8 cellular contexts compared by ENCODE assay signal in genomic region chr20:32743237-32744112, GRCh38. TPM values are rescaled to one million over a fixed set of nuclear protein-coding genes. Genes with fewer than 3 reads are reported as not detected.
A peak's percentile ranks its signal among the peaks of the same experiment; 100 is the strongest.
DNase-seq lines count a peak whose midpoint lies in the region; ATAC-seq, FAIRE-seq and TF ChIP-seq lines count a peak whose summit lies in the region.

Gene COMMD7 (minus strand): TSS chr20:32743467. CDS start chr20:32743391, 76 bp downstream.

- POLR2A ChIA-PET in RWPE1 (lab: Yijun Ruan, JAX; ENCODE audit: low non-redundant PET): interaction anchor here (0.7 kb wide), 1 partner anchor 20 kb away, joined by 3 read pairs; no protein-coding TSS in a partner anchor

- CTCF ChIA-PET in RWPE1 (lab: Yijun Ruan, JAX): interaction anchor here (0.7 to 2.1 kb wide), 5 partner anchors 19 to 222 kb away, joined by 3 to 14 read pairs (median 4); partner anchors contain the start of genes C20orf203 and DNMT3B

- WGBS in testis, 2 donors: 1 to 6% methylated on average over 7 to 36 of the region's 64 CpGs

- H3K36me3 ChIP-seq in neutrophil (no peaks in the 10 kb centered on the region), testis (ENCODE audit: low read depth, missing control alignments) (no peaks in the 10 kb centered on the region)

- TF ChIP-seq CTCF in RWPE1 (conservative IDR thresholded peaks at IDR 0.05; ENCODE audit: low read depth) (no peak), neutrophil (IDR thresholded peaks at IDR 0.05) (no peak), testis (IDR thresholded peaks at IDR 0.05) (no peak)

- DNase-seq in NK-92 treated with Interleukin-12 subunit alpha and Interleukin-12 subunit beta, amount 100 ng/mL, for 24 hours (lab: John Stamatoyannopoulos, UW): peak; percentile 64
- no peak for DNase-seq in NK-92 (lab: John Stamatoyannopoulos, UW; ENCODE audit: unreplicated experiment)
- no peak for DNase-seq in RWPE1 (ENCODE audit: low spot score)
- DNase-seq in activated gamma-delta T cell treated with Interleukin-2 at 50 U/mL for 16 hours: peak; percentile 55
- DNase-seq in frontal cortex (ENCODE audit: low spot score in 2 of 2): peak; percentile 57 to 58
- peak; percentile 72 for DNase-seq in testis

- no peak for TF ChIP-seq POLR2A in testis (IDR thresholded peaks at IDR 0.05)

- H3K27ac ChIP-seq in RWPE1 (peak within 1 kb of the TSS; percentile 8), neutrophil (peak within 1 kb of the TSS; percentile 60), testis (peak within 1 kb of the TSS; percentile 82 to 86)

- H3K4me1 ChIP-seq in neutrophil (ENCODE audit: control insufficient read depth in 1 of 2, insufficient read depth in 1 of 2, low read depth in 1 of 2, low read length in 1 of 2) (peaks cover 17 to 20% of the 10 kb centered on the region in 2 experiments), testis (peaks cover 4% of the 10 kb centered on the region)

- peak; percentile 54 for ATAC-seq in HG03469 (IDR thresholded peaks at IDR 0.05; ENCODE audit: unreplicated experiment)

- peak within 1 kb of the TSS; percentile 65 to 73 for H3K4me3 ChIP-seq in neutrophil (ENCODE audit: low read depth in 1 of 2, low read length in 1 of 2)
- H3K4me3 ChIP-seq in testis: peak within 1 kb of the TSS; percentile 76 to 80

- H3K9me3 ChIP-seq in neutrophil (no peaks in the 10 kb centered on the region), testis (no peaks in the 10 kb centered on the region)

- no peaks in the 10 kb centered on the region for H3K27me3 ChIP-seq in neutrophil
- no peaks in the 10 kb centered on the region for H3K27me3 ChIP-seq in testis

- FAIRE-seq in frontal cortex (lab: Jason Lieb, UNC): no peak

- intact Hi-C loops in testis (cut with DNase I; ENCODE audit: low total_unique reads): no loop called here

RNA-seq across cellular contexts. Expression of gene COMMD7, which starts in this region (rescaled TPM):
- 23.2 TPM for total RNA-seq in frontal cortex
- 10 to 100 TPM; 18.0 to 21.8 TPM for total RNA-seq in testis
- polyA plus RNA-seq in testis (ENCODE audit: insufficient read depth, low read depth, low replicate concordance): 26.0 TPM

Comparison
In these comparisons a context has a peak if more than half of its experiments do, and no peak if none do; other contexts are left out.
1. DNase-seq: peak in NK-92 treated with Interleukin-12 subunit alpha and Interleukin-12 subunit beta, amount 100 ng/mL, for 24 hours (single experiment), activated gamma-delta T cell treated with Interleukin-2 at 50 U/mL for 16 hours (single experiment), frontal cortex (2 of 2) and testis (single experiment); none in NK-92 (single experiment) and RWPE1 (single experiment).
2. H3K27ac ChIP-seq: peak in every context shown above with its lines; median percentile 84 in testis; 60 in neutrophil; 8 in RWPE1.